In genomic region chr15:50808728-50809127, GRCh38 we compare ENCODE assay signal across 33 cellular contexts.
"Had no signal": no experiment of that assay in that cellular context is flagged by ENCODE, and none has a peak within 500 bp of the region (broad histone marks: within the 10 kb centered on the region; RNA-seq: fewer than 3 reads in every experiment).

No MANE protein-coding gene starts in this region.

- H3K9me3 ChIP-seq: ascending aorta, MG63, SJCRH30 had no signal

- H3K27me3 ChIP-seq: ascending aorta, SJCRH30 had no signal

- DNase-seq: activated CD4-positive, alpha-beta memory T cell treated with anti-CD3 and anti-CD28 coated beads, Interleukin-2, amount 10 ng/mL, durations not matched to agents 7 days and 5 days; activated CD4-positive, alpha-beta T cell treated with anti-CD3 and anti-CD28 coated beads for 1 hour; activated CD4-positive, alpha-beta T cell treated with anti-CD3 and anti-CD28 coated beads for 48 hours; activated CD4-positive, CD25-positive, alpha-beta regulatory T cell; activated effector memory CD4-positive, alpha-beta T cell treated with anti-CD3 and anti-CD28 coated beads, Interleukin-2, amount 50 U/mL, for 16 hours; activated naive CD4-positive, alpha-beta T cell; activated naive CD4-positive, alpha-beta T cell treated with anti-CD3 and anti-CD28 coated beads, Interleukin-2, amount 50 U/mL, for 16 hours; activated naive CD8-positive, alpha-beta T cell treated with anti-CD3 and anti-CD28 coated beads for 36 hours; activated T-cell treated with anti-CD3 and anti-CD28 coated beads, Interleukin-2, amount 50 U/mL, for 1 hour; activated T-cell treated with anti-CD3 and anti-CD28 coated beads, Interleukin-2, amount 50 U/mL, for 72 hours; amygdala; Kasumi-1; KG1; MG63; NCI-H1048; NCI-H1105 treated with DMSO at 0.1 percent for 48 hours; NCI-H1436; NCI-H1694; NCI-H1930; NCI-H2171 treated with DMSO at 0.1 percent for 48 hours; NCI-H2227 treated with DMSO at 0.1 percent for 48 hours; NCI-H446; NCI-H510A treated with DMSO at 0.1 percent for 48 hours; NCI-H526 treated with DMSO at 0.1 percent for 48 hours; NCI-H774; SHP77; SJCRH30; T1000; WERI-Rb-1 had no signal

- FAIRE-seq: RCC 7860 had no signal

- H3K4me1 ChIP-seq: ascending aorta, SJCRH30 had no signal

- H3K4me3 ChIP-seq: ascending aorta, MG63, SJCRH30, SK-N-MC had no signal

- H3K36me3 ChIP-seq: ascending aorta, MG63, SJCRH30, WERI-Rb-1 had no signal

- ATAC-seq: activated T-cell treated with anti-CD3 and anti-CD28 coated beads, Interleukin-2, amount 50 U/mL, for 72 hours; activated T-helper 17 cell treated with anti-CD3 and anti-CD28 coated beads, Interleukin-2, amount 50 U/mL, for 72 hours had no signal

- H3K27ac ChIP-seq: ascending aorta, SJCRH30, WERI-Rb-1 had no signal
